17 cellular contexts compared by ENCODE assay signal in genomic region chr6:84912472-84913143, GRCh38.
"Had no signal": no experiment of that assay in that cellular context is flagged by ENCODE, and none has a peak within 500 bp of the region (broad histone marks: within the 10 kb centered on the region; RNA-seq: fewer than 3 reads in every experiment).

No MANE protein-coding gene starts in this region.

- H3K27me3 ChIP-seq: left lung, right atrium auricular region, tibial nerve, vagina had no signal

- H3K9me3 Mint-ChIP-seq: neural crest cell; stimulated activated naive CD8-positive, alpha-beta T cell treated with anti-CD3 and anti-CD28 coated beads, Interleukin-15, Interleukin-2, amounts not matched to agents 100 ng/mL and 50 ng/mL, for 24 hours had no signal

- H3K27ac ChIP-seq: dorsolateral prefrontal cortex, left lung, lower lobe of right lung, right atrium auricular region, skin epidermis, thoracic aorta, tibial nerve, vagina had no signal

- H3K9me3 ChIP-seq: left lung, lower lobe of right lung, right atrium auricular region, thoracic aorta, tibial nerve, vagina had no signal

- ATAC-seq: left lung; lower lobe of right lung; natural killer cell; stimulated activated naive B cell treated with anti-CD40 and anti-IgM and Interleukin-4, amounts not matched to agents 10 μg/mL and 1 μg/mL and 100 μg/mL, for 72 hours had no signal

- H3K36me3 ChIP-seq: left lung, lower lobe of right lung, right atrium auricular region, thoracic aorta, tibial nerve, vagina had no signal

- H3K27ac Mint-ChIP-seq: natural killer cell; stimulated activated naive B cell treated with anti-CD40 and anti-IgM and Interleukin-4, amounts not matched to agents 10 μg/mL and 1 μg/mL and 100 μg/mL, for 72 hours; stimulated activated naive CD8-positive, alpha-beta T cell treated with anti-CD3 and anti-CD28 coated beads, Interleukin-15, Interleukin-2, amounts not matched to agents 100 ng/mL and 50 ng/mL, for 24 hours had no signal

- DNase-seq: central memory CD4-positive, alpha-beta T cell; dorsolateral prefrontal cortex; effector CD4-positive, alpha-beta T cell; left lung; lower lobe of right lung; natural killer cell; nucleus accumbens; stimulated activated CD4-positive, alpha-beta T cell treated with anti-CD3 and anti-CD28 coated beads, Interleukin-15, amount 100 ng/mL, for 24 hours; stimulated activated CD4-positive, alpha-beta T cell treated with anti-CD3 and anti-CD28 coated beads, Interleukin-2, amount 100 ng/mL, for 48 hours; stimulated activated naive B cell treated with anti-CD40 and anti-IgM and Interleukin-4, amounts not matched to agents 10 μg/mL and 1 μg/mL and 100 μg/mL, for 72 hours had no signal

- H3K4me1 Mint-ChIP-seq: natural killer cell; stimulated activated naive B cell treated with anti-CD40 and anti-IgM and Interleukin-4, amounts not matched to agents 10 μg/mL and 1 μg/mL and 100 μg/mL, for 72 hours had no signal

- H3K4me1 ChIP-seq: left lung, lower lobe of right lung, right atrium auricular region, tibial nerve, vagina had no signal

- H3K4me3 Mint-ChIP-seq: natural killer cell; neural crest cell; stimulated activated naive B cell treated with anti-CD40 and anti-IgM and Interleukin-4, amounts not matched to agents 10 μg/mL and 1 μg/mL and 100 μg/mL, for 72 hours; stimulated activated naive CD8-positive, alpha-beta T cell treated with anti-CD3 and anti-CD28 coated beads, Interleukin-15, Interleukin-2, amounts not matched to agents 100 ng/mL and 50 ng/mL, for 24 hours had no signal

- H3K27me3 Mint-ChIP-seq: stimulated activated naive B cell treated with anti-CD40 and anti-IgM and Interleukin-4, amounts not matched to agents 10 μg/mL and 1 μg/mL and 100 μg/mL, for 72 hours; stimulated activated naive CD8-positive, alpha-beta T cell treated with anti-CD3 and anti-CD28 coated beads, Interleukin-15, Interleukin-2, amounts not matched to agents 100 ng/mL and 50 ng/mL, for 24 hours had no signal

- H3K36me3 Mint-ChIP-seq: natural killer cell; stimulated activated naive B cell treated with anti-CD40 and anti-IgM and Interleukin-4, amounts not matched to agents 10 μg/mL and 1 μg/mL and 100 μg/mL, for 72 hours had no signal

- H3K4me3 ChIP-seq: dorsolateral prefrontal cortex, left lung, lower lobe of right lung, right atrium auricular region, skin epidermis, thoracic aorta, tibial nerve, vagina had no signal
